23 cellular contexts compared by ENCODE assay signal in the genomic region with DNA sequence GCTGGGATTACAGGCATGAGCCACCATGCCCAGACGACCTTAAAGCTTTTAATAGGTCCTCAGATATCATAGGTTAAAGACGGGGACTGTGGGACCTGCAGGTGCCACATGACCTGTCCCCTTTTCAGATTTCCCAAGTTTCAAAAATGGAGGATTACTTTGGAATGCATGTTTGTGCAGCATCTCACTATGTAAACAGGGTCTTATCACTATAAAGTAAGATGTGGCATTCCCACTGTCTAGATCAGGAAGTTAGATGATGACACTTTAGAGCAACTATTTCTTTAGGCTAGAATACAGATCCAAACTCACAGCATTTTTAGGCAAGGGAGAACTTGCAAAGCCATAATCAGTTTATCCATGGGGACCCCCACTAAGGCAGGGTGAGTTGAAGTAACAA.
"Had no signal": no experiment of that assay in that cellular context is flagged by ENCODE, and none has a peak within 500 bp of the region (broad histone marks: within the 10 kb centered on the region; RNA-seq: fewer than 3 reads in every experiment).

No MANE protein-coding gene starts in this region.

- H3K4me3 ChIP-seq: coronary artery, gastrocnemius medialis, heart right ventricle, left ventricle myocardium inferior, lower lobe of right lung, ovary, right atrium auricular region had no signal

- H3K27ac Mint-ChIP-seq: endodermal cell, memory B cell, mesothelial cell of epicardium, natural killer cell had no signal

- H3K36me3 ChIP-seq: gastrocnemius medialis, ovary had no signal

- H3K27ac ChIP-seq: coronary artery, gastrocnemius medialis, heart right ventricle, left ventricle myocardium inferior, lower lobe of right lung, ovary, right atrium auricular region had no signal

- H3K9me3 Mint-ChIP-seq: endodermal cell, memory B cell, mesothelial cell of epicardium, natural killer cell, neural crest cell had no signal

- H3K27me3 Mint-ChIP-seq: memory B cell had no signal

- H3K4me1 Mint-ChIP-seq: natural killer cell had no signal

- H3K4me3 Mint-ChIP-seq: endodermal cell, memory B cell, mesothelial cell of epicardium, natural killer cell, neural crest cell had no signal

- FAIRE-seq: endothelial cell of umbilical vein, kidney, small intestine, urothelium cell line had no signal

- H3K9me3 ChIP-seq: gastrocnemius medialis, heart right ventricle, left ventricle myocardium inferior, lower lobe of right lung, ovary, right atrium auricular region had no signal

- ATAC-seq: gastrocnemius medialis, heart right ventricle, left cardiac atrium, lower lobe of right lung, natural killer cell had no signal

- DNase-seq: effector CD4-positive, alpha-beta T cell; endodermal cell; erythroblast; gastrocnemius medialis; heart right ventricle; hypothalamus; kidney; left cardiac atrium; left ventricle myocardium inferior; lower lobe of right lung; natural killer cell; nucleus accumbens; ovary; small intestine; stimulated activated CD4-positive, alpha-beta T cell treated with anti-CD3 and anti-CD28 coated beads, Interleukin-2, amount 100 ng/mL, for 48 hours; stimulated activated naive CD4-positive, alpha-beta T cell treated with Interleukin-2 at 50 U/mL for 16 hours had no signal

- H3K36me3 Mint-ChIP-seq: natural killer cell had no signal

- H3K27me3 ChIP-seq: gastrocnemius medialis, heart right ventricle, ovary, right atrium auricular region had no signal
